In genomic region chr1:183934284-183934683, GRCh38 we compare ENCODE assay signal across 19 cellular contexts.
DNase-seq lines count a peak whose midpoint lies in the region; ATAC-seq and TF ChIP-seq lines count a peak whose summit lies in the region.
"Had no signal": no experiment of that assay in that cellular context is flagged by ENCODE, and none has a peak within 500 bp of the region (broad histone marks: within the 10 kb centered on the region; RNA-seq: fewer than 3 reads in every experiment).

No MANE protein-coding gene starts in this region.

- H3K4me3 Mint-ChIP-seq in activated T-cell treated with anti-CD3 and anti-CD28 coated beads, Interleukin-2, amount 50 U/mL, for 72 hours: no peak overlapping the region
- no peak overlapping the region for H3K4me3 Mint-ChIP-seq in neural progenitor cell
- H3K4me3 Mint-ChIP-seq: B cell had no signal

- peaks cover 2% of the 10 kb centered on the region for H3K27me3 Mint-ChIP-seq in activated T-cell treated with anti-CD3 and anti-CD28 coated beads, Interleukin-2, amount 50 U/mL, for 72 hours (ENCODE audit: low read depth)
- H3K27me3 Mint-ChIP-seq in neural progenitor cell (ENCODE audit: insufficient read depth, low read depth): peaks cover 10% of the 10 kb centered on the region

- no peak overlapping the region for H3K4me2 ChIP-seq in neural progenitor cell

- H3K79me2 ChIP-seq in neural progenitor cell (ENCODE audit: low read depth): no peaks in the 10 kb centered on the region

- H3K36me3 Mint-ChIP-seq in activated T-cell treated with anti-CD3 and anti-CD28 coated beads, Interleukin-2, amount 50 U/mL, for 72 hours (ENCODE audit: insufficient read depth in 2 of 2): no peaks in the 10 kb centered on the region
- peaks cover 26% of the 10 kb centered on the region for H3K36me3 Mint-ChIP-seq in neural progenitor cell

- H3K27ac Mint-ChIP-seq in activated T-cell treated with anti-CD3 and anti-CD28 coated beads, Interleukin-2, amount 50 U/mL, for 72 hours: peak overlapping the region; percentile 25
- H3K27ac Mint-ChIP-seq in neural progenitor cell: peak overlapping the region; percentile 30
- H3K27ac Mint-ChIP-seq: B cell had no signal

- H3K4me1 Mint-ChIP-seq in activated T-cell treated with anti-CD3 and anti-CD28 coated beads, Interleukin-2, amount 50 U/mL, for 72 hours (ENCODE audit: low read depth): peaks cover 6% of the 10 kb centered on the region
- H3K4me1 Mint-ChIP-seq in neural progenitor cell: peaks cover 41% of the 10 kb centered on the region
- H3K4me1 Mint-ChIP-seq: B cell had no signal

- H3K36me3 ChIP-seq in neural progenitor cell (no peaks in the 10 kb centered on the region), tibial artery (no peaks in the 10 kb centered on the region)
- H3K36me3 ChIP-seq: HAP-1, MG63 had no signal

- DNase-seq in activated T-cell treated with anti-CD3 and anti-CD28 coated beads, Interleukin-2, amount 50 U/mL, for 72 hours: no peak
- no peak for DNase-seq in activated T-cell treated with anti-CD3 and anti-CD28 coated beads, Interleukin-2, amount 50 U/mL, for 48 hours
- DNase-seq in neural progenitor cell (ENCODE audit: low spot score) (no peak), tibial artery (no peak), NCI-H1417 (lab: John Stamatoyannopoulos, UW) (no peak)
- DNase-seq: DMS 273 treated with DMSO at 0.1 percent for 48 hours, DND-41, Kasumi-1, MG63, NCI-H1048, NCI-H1436 treated with DMSO at 0.1 percent for 48 hours, NCI-H2029 treated with DMSO at 0.1 percent for 48 hours, NCI-H2171, NCI-H526 had no signal

- peak in 1 of 2 donors; percentile 22 for ATAC-seq in activated T-cell treated with anti-CD3 and anti-CD28 coated beads, Interleukin-2, amount 50 U/mL, for 72 hours (replicated peaks in 1 of 2)
- no peak for ATAC-seq in HG02642 (IDR thresholded peaks at IDR 0.05; ENCODE audit: poor library complexity, unreplicated experiment)
- ATAC-seq in HG02798 (IDR thresholded peaks at IDR 0.05; ENCODE audit: poor library complexity, unreplicated experiment): no peak

- no peak overlapping the region for H3K9ac ChIP-seq in neural progenitor cell

- H4K20me1 ChIP-seq in neural progenitor cell (ENCODE audit: low read depth): no peaks in the 10 kb centered on the region

- H3K27ac ChIP-seq in cingulate gyrus (ENCODE audit: low read depth, low read length): peak overlapping the region; percentile 86
- no peak overlapping the region for H3K27ac ChIP-seq in neural progenitor cell
- no peak overlapping the region for H3K27ac ChIP-seq in tibial artery

- no peaks in the 10 kb centered on the region for H3F3A ChIP-seq in neural progenitor cell (ENCODE audit: low read depth)

- TF ChIP-seq CTCF in neural progenitor cell (IDR thresholded peaks at IDR 0.05) (no peak), tibial artery (IDR thresholded peaks at IDR 0.05) (no peak)

- H3K9me3 Mint-ChIP-seq in activated T-cell treated with anti-CD3 and anti-CD28 coated beads, Interleukin-2, amount 50 U/mL, for 72 hours: no peaks in the 10 kb centered on the region
- H3K9me3 Mint-ChIP-seq in neural progenitor cell: no peaks in the 10 kb centered on the region

- intact Hi-C loops in tibial artery (cut with DNase I; ENCODE audit: low total_unique reads): no loop called here

- H3K4me3 ChIP-seq in neural progenitor cell (no peak overlapping the region), tibial artery (no peak overlapping the region)
- H3K4me3 ChIP-seq: HAP-1, MG63 had no signal

- H2AFZ ChIP-seq in neural progenitor cell (replicated peaks): no peak overlapping the region

- H3K4me1 ChIP-seq in neural progenitor cell (peaks cover 17% of the 10 kb centered on the region), tibial artery (peaks cover 0 to 9% (median 8%) of the 10 kb centered on the region in 4 donors)
- H3K4me1 ChIP-seq: HAP-1 had no signal

- H3K9me3 ChIP-seq in neural progenitor cell (ENCODE audit: low read depth) (no peaks in the 10 kb centered on the region), tibial artery (no peaks in the 10 kb centered on the region)
- H3K9me3 ChIP-seq: HAP-1, MG63 had no signal

- H3K27me3 ChIP-seq in neural progenitor cell (no peaks in the 10 kb centered on the region), tibial artery (no peaks in the 10 kb centered on the region)
- H3K27me3 ChIP-seq: MG63 had no signal
